Comparison of ENCODE assay signal across 2 cellular contexts in the genomic region with DNA sequence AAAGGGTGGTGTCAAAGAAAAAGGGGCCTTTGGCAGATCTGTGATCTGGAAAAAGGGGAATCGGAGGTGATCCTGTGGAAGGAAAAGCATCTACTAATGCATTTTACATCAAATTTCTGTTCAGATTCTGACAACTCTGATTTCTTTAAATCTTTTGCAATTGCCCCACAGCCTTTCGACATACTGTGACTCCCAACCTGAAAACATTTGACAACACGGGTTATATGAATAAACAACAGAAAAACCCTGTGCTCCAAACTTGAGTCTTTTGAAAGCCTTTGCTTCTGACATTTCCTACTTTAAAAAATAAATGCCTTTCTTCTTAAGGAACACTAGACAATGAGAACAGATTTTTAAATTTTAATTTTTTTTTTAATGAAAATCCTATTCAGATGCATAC.
TF ChIP-seq lines count a peak whose summit lies in the region.

No MANE protein-coding gene starts in this region.

TF ChIP-seq in IMR-90, 13 proteins besides CTCF, POLR2A, EP300 and RAD21:
- TF ChIP-seq BHLHE40 (IDR thresholded peaks at IDR 0.05; ENCODE audit: low read depth, low read length) (no peak), CHD1 (IDR thresholded peaks at IDR 0.05; ENCODE audit: low read depth, low read length) (no peak), FOS (IDR thresholded peaks at IDR 0.05; ENCODE audit: low read depth, low read length) (no peak), MXI1 (IDR thresholded peaks at IDR 0.05; ENCODE audit: borderline replicate concordance, low read depth, low read length) (no peak)
- TF ChIP-seq, protein P1, sequence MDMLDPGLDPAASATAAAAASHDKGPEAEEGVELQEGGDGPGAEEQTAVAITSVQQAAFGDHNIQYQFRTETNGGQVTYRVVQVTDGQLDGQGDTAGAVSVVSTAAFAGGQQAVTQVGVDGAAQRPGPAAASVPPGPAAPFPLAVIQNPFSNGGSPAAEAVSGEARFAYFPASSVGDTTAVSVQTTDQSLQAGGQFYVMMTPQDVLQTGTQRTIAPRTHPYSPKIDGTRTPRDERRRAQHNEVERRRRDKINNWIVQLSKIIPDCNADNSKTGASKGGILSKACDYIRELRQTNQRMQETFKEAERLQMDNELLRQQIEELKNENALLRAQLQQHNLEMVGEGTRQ (IDR thresholded peaks at IDR 0.05; ENCODE audit: low read depth, low read length) = no peak

TF ChIP-seq in H1, 55 proteins besides CTCF, POLR2A, EP300 and RAD21:
- TF ChIP-seq CHD1 (IDR thresholded peaks at IDR 0.05; ENCODE audit: low read depth, low read length) = no peak
- no peak for TF ChIP-seq SUZ12 (IDR thresholded peaks at IDR 0.05; ENCODE audit: low read length)
- TF ChIP-seq, protein P2, sequence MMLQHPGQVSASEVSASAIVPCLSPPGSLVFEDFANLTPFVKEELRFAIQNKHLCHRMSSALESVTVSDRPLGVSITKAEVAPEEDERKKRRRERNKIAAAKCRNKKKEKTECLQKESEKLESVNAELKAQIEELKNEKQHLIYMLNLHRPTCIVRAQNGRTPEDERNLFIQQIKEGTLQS (IDR thresholded peaks at IDR 0.05; ENCODE audit: insufficient read depth, low read depth, low read length) = no peak
- no peak for TF ChIP-seq KDM4A (IDR thresholded peaks at IDR 0.05; ENCODE audit: low read depth, low read length, severe bottlenecking)
- no peak for TF ChIP-seq BACH1 (IDR thresholded peaks at IDR 0.05; ENCODE audit: low read length)
- TF ChIP-seq EZH2 (IDR thresholded peaks at IDR 0.05; ENCODE audit: low read depth, low read length, severe bottlenecking) = no peak
- TF ChIP-seq, protein P3, sequence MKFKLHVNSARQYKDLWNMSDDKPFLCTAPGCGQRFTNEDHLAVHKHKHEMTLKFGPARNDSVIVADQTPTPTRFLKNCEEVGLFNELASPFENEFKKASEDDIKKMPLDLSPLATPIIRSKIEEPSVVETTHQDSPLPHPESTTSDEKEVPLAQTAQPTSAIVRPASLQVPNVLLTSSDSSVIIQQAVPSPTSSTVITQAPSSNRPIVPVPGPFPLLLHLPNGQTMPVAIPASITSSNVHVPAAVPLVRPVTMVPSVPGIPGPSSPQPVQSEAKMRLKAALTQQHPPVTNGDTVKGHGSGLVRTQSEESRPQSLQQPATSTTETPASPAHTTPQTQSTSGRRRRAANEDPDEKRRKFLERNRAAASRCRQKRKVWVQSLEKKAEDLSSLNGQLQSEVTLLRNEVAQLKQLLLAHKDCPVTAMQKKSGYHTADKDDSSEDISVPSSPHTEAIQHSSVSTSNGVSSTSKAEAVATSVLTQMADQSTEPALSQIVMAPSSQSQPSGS (IDR thresholded peaks at IDR 0.05; ENCODE audit: low read length) = no peak
- no peak for TF ChIP-seq SRF (IDR thresholded peaks at IDR 0.05; ENCODE audit: low read depth, low read length)
- no peak for TF ChIP-seq KDM1A (IDR thresholded peaks at IDR 0.05; ENCODE audit: borderline replicate concordance, low read length)
- TF ChIP-seq YY1 (IDR thresholded peaks at IDR 0.05; ENCODE audit: low read depth, low read length) = no peak
- no peak for TF ChIP-seq FOSL1 (IDR thresholded peaks at IDR 0.05; ENCODE audit: insufficient read depth, low read depth, low read length)
- TF ChIP-seq TBP (IDR thresholded peaks at IDR 0.05; ENCODE audit: low read depth, low read length) = no peak
- no peak for TF ChIP-seq SAP30 (IDR thresholded peaks at IDR 0.05; ENCODE audit: insufficient read depth, insufficient replicate concordance, low read length)
- TF ChIP-seq CEBPB (IDR thresholded peaks at IDR 0.05; ENCODE audit: low read depth, low read length) = no peak
